Comparison of ENCODE assay signal across 29 cellular contexts in the genomic region with DNA sequence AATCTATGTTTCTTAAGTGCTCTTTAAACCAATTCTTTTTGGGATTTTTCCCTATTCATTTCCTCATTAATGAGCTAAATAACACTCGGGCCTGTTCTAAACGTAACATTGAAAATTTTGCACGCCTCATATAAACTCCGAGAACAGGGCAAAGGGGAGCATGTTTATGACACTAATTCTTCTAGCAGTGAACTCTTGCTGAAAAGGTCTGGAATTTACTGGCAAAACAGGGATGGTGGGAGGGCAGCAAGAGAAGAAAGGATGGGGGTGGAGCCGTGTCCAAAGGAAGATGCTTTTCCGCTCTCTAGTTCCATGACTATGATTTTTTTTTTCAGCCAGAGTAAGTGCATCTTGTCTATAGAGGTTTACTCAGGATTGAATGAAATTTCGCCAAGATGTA.
"Had no signal": no experiment of that assay in that cellular context is flagged by ENCODE, and none has a peak within 500 bp of the region (broad histone marks: within the 10 kb centered on the region; RNA-seq: fewer than 3 reads in every experiment).

No MANE protein-coding gene starts in this region.

- H3K27ac Mint-ChIP-seq: mesothelial cell of epicardium; natural killer cell; progenitor cell of endocrine pancreas; stimulated activated naive B cell treated with anti-CD40 and anti-IgM and Interleukin-4, amounts not matched to agents 10 μg/mL and 1 μg/mL and 100 μg/mL, for 72 hours had no signal

- H3K27ac ChIP-seq: heart right ventricle, hepatocyte, lower lobe of right lung, neutrophil, ovary, right atrium auricular region, right lobe of liver, stomach, testis, thyroid gland, transverse colon, upper lobe of left lung had no signal

- DNase-seq: heart right ventricle; islet precursor cell; left ventricle myocardium superior; lower lobe of right lung; mammary epithelial cell; mesendoderm; naive B cell; natural killer cell; occipital lobe; right lobe of liver; stimulated activated CD4-positive, alpha-beta T cell treated with anti-CD3 and anti-CD28 coated beads, Interleukin-12 subunit alpha, Interleukin-12 subunit beta, amount 100 ng/mL, for 4 hours; stimulated activated CD4-positive, alpha-beta T cell treated with anti-CD3 and anti-CD28 coated beads, Interleukin-15, amount 100 ng/mL, for 24 hours; stimulated activated CD4-positive, alpha-beta T cell treated with anti-CD3 and anti-CD28 coated beads, Interleukin-2, amount 100 ng/mL, for 24 hours; stimulated activated CD4-positive, alpha-beta T cell treated with anti-CD3 and anti-CD28 coated beads, Interleukin-4, amount 100 ng/mL, for 1 hour; stimulated activated naive B cell treated with anti-CD40 and anti-IgM and Interleukin-4, amounts not matched to agents 10 μg/mL and 1 μg/mL and 100 μg/mL, for 72 hours; stimulated activated naive CD8-positive, alpha-beta T cell treated with anti-CD3 and anti-CD28 coated beads, Interleukin-15, Interleukin-2, amounts not matched to agents 100 U/mL and 50 U/mL, for 24 hours; stomach; testis; thyroid gland; transverse colon; upper lobe of left lung had no signal

- H3K4me1 ChIP-seq: right atrium auricular region, testis, thyroid gland had no signal

- H3K4me1 Mint-ChIP-seq: neural crest cell had no signal

- H3K4me3 ChIP-seq: heart right ventricle, hepatocyte, lower lobe of right lung, ovary, right atrium auricular region, right lobe of liver, stomach, testis, thyroid gland, transverse colon, upper lobe of left lung had no signal

- H3K9me3 ChIP-seq: lower lobe of right lung, neutrophil, ovary, right lobe of liver, stomach, testis, thyroid gland, transverse colon, upper lobe of left lung had no signal

- H3K4me2 ChIP-seq: hepatocyte had no signal

- H3K27me3 ChIP-seq: heart right ventricle, hepatocyte, neutrophil, ovary, right atrium auricular region, right lobe of liver, stomach, testis, thyroid gland, transverse colon, upper lobe of left lung had no signal

- H3K79me2 ChIP-seq: hepatocyte had no signal

- H3K36me3 ChIP-seq: heart right ventricle, lower lobe of right lung, neutrophil, ovary, right atrium auricular region, right lobe of liver, stomach, thyroid gland, transverse colon, upper lobe of left lung had no signal

- H2AFZ ChIP-seq: hepatocyte had no signal

- ATAC-seq: heart right ventricle; left lobe of liver; left ventricle myocardium superior; lower lobe of right lung; natural killer cell; right lobe of liver; stimulated activated naive B cell treated with anti-CD40 and anti-IgM and Interleukin-4, amounts not matched to agents 10 μg/mL and 1 μg/mL and 100 μg/mL, for 72 hours; stimulated activated naive CD8-positive, alpha-beta T cell treated with anti-CD3 and anti-CD28 coated beads, Interleukin-15, Interleukin-2, amounts not matched to agents 100 U/mL and 50 U/mL, for 24 hours had no signal

- H3K27me3 Mint-ChIP-seq: progenitor cell of endocrine pancreas had no signal

- H3K4me3 Mint-ChIP-seq: mesothelial cell of epicardium; naive B cell; natural killer cell; neural crest cell; stimulated activated naive B cell treated with anti-CD40 and anti-IgM and Interleukin-4, amounts not matched to agents 10 μg/mL and 1 μg/mL and 100 μg/mL, for 72 hours had no signal
